In genomic region chr14:36222337-36222736, GRCh38 we compare ENCODE assay signal across 9 cellular contexts. TPM values are rescaled to one million over a fixed set of nuclear protein-coding genes. Genes with fewer than 3 reads are reported as not detected.
"Had no signal": no experiment of that assay in that cellular context is flagged by ENCODE, and none has a peak within 500 bp of the region (broad histone marks: within the 10 kb centered on the region; RNA-seq: fewer than 3 reads in every experiment).

No MANE protein-coding gene starts in this region.

- FAIRE-seq: G401.6, GM12878, GM12891, GM12892, GM18507, GM19239 had no signal

- H3K4me3 ChIP-seq: GM12878 had no signal

- DNase-seq: GDM1, GF-D8 had no signal

- ATAC-seq: GM12878 had no signal

RNA-seq across cellular contexts. Expression of gene PTCSC3, which starts 45.8 kb away (rescaled TPM):
- total RNA-seq: G401, GM12878 had no signal
- polyA plus RNA-seq: GM12878 had no signal
